ENCODE assay signal across 8 cellular contexts in genomic region chr19:53808710-53809125, GRCh38. TPM values are rescaled to one million over a fixed set of nuclear protein-coding genes. Genes with fewer than 3 reads are reported as not detected.
DNase-seq lines count a peak whose midpoint lies in the region; ATAC-seq, FAIRE-seq and TF ChIP-seq lines count a peak whose summit lies in the region.

No MANE protein-coding gene starts in this region.

- 23 to 29% methylated on average over 5 of the region's 5 CpGs for WGBS in lung, 2 donors

- no peak overlapping the region for H3K9ac ChIP-seq in astrocyte (ENCODE audit: low read length)

- TF ChIP-seq CTCF in astrocyte (IDR thresholded peaks at IDR 0.05; ENCODE audit: insufficient read depth, low read depth, low read length): peak; percentile 52
- peak; percentile 34 for TF ChIP-seq CTCF in lung (IDR thresholded peaks at IDR 0.05; ENCODE audit: control extremely low read depth, extremely low read depth)

- H3K4me3 ChIP-seq in astrocyte (ENCODE audit: insufficient read depth, low read depth, low read length): no peak overlapping the region
- no peak overlapping the region for H3K4me3 ChIP-seq in lung

- no peak overlapping the region for H3K4me2 ChIP-seq in astrocyte (ENCODE audit: low read length)

- no peaks in the 10 kb centered on the region for H3K27me3 ChIP-seq in astrocyte (ENCODE audit: insufficient read depth, low read length)
- H3K27me3 ChIP-seq in lung (ENCODE audit: control insufficient read depth, insufficient read depth): no peaks in the 10 kb centered on the region

- H3K27me3 Mint-ChIP-seq in astrocyte (ENCODE audit: low read depth, unreplicated experiment): peaks cover 2% of the 10 kb centered on the region

- no peak overlapping the region for H2AFZ ChIP-seq in astrocyte (ENCODE audit: low read depth, low read length)

- FAIRE-seq in astrocyte (lab: Jason Lieb, UNC): peak; percentile 56

- no peaks in the 10 kb centered on the region for H3K9me3 Mint-ChIP-seq in astrocyte (ENCODE audit: unreplicated experiment)

- H3K36me3 Mint-ChIP-seq in astrocyte (ENCODE audit: low read depth, unreplicated experiment): no peaks in the 10 kb centered on the region

- no peak overlapping the region for H3K27ac Mint-ChIP-seq in astrocyte (ENCODE audit: unreplicated experiment)

- no peak overlapping the region for H3K4me3 Mint-ChIP-seq in astrocyte (ENCODE audit: unreplicated experiment)

- H3K4me1 ChIP-seq in astrocyte (ENCODE audit: insufficient read depth, low read length) (no peaks in the 10 kb centered on the region), lung (ENCODE audit: control insufficient read depth in 2 of 2, insufficient read depth in 2 of 2, low read length in 2 of 2) (no peaks in the 10 kb centered on the region)

- no peaks in the 10 kb centered on the region for H3K79me2 ChIP-seq in astrocyte (ENCODE audit: insufficient read depth, low read length)

- no peaks in the 10 kb centered on the region for H3K4me1 Mint-ChIP-seq in astrocyte (ENCODE audit: low read depth, unreplicated experiment)

- no peaks in the 10 kb centered on the region for H4K20me1 ChIP-seq in astrocyte (ENCODE audit: insufficient read depth, low read length)

- H3K27ac ChIP-seq in astrocyte (ENCODE audit: low read depth, low read length) (no peak overlapping the region), lung (ENCODE audit: low read depth in 1 of 2, low read length in 1 of 2) (no peak overlapping the region)

- DNase-seq in DMS 273 treated with DMSO at 0.1 percent for 48 hours (lab: John Stamatoyannopoulos, UW) (peak; percentile 3), M059J (ENCODE audit: low read depth) (peak; percentile 58), astrocyte (ENCODE audit: low read depth) (peak; percentile 23), lung (ENCODE audit: low spot score) (no peak), NCI-H187 treated with DMSO at 0.1 percent for 48 hours (lab: John Stamatoyannopoulos, UW) (no peak), NCI-H2171 (lab: John Stamatoyannopoulos, UW) (no peak)
- no peak for DNase-seq in activated CD8-positive, alpha-beta memory T cell treated with anti-CD3 and anti-CD28 coated beads, Interleukin-2, amount 50 U/mL, for 4 hours

- no peaks in the 10 kb centered on the region for H3K36me3 ChIP-seq in astrocyte (ENCODE audit: insufficient read depth, low read length)
- peaks cover 0 to 3% of the 10 kb centered on the region in 2 donors for H3K36me3 ChIP-seq in lung (ENCODE audit: control insufficient read depth in 2 of 2, insufficient read depth in 2 of 2, low read length in 2 of 2)

- ATAC-seq in lung (ENCODE audit: insufficient read depth, low FRiP score): no peak
- ATAC-seq in activated CD4-positive, CD25-positive, alpha-beta regulatory T cell treated with anti-CD3 and anti-CD28 coated beads, Interleukin-2, amount 50 U/mL, for 24 hours: no peak

- no peaks in the 10 kb centered on the region for H3K9me3 ChIP-seq in astrocyte (ENCODE audit: insufficient read depth, low read depth, low read length)
- H3K9me3 ChIP-seq in lung (ENCODE audit: control insufficient read depth in 2 of 2, insufficient read depth in 1 of 2, low read length in 1 of 2): no peaks in the 10 kb centered on the region

RNA-seq across cellular contexts. Expression of gene NLRP12, which starts 15.4 kb away (rescaled TPM):
- total RNA-seq in M059J (2014; rRNA removed; shearing (Covaris generic)): not detected in 2 replicates
- not detected in 2 replicates for total RNA-seq in astrocyte
- 1 to 10 TPM; 1.8 to 9.8 TPM for total RNA-seq in lung
- 10 to 100 TPM in 1 of 2 donors, 1 to 10 TPM in 1; 1.1 to 11.5 TPM for polyA plus RNA-seq in lung

RNA-seq across cellular contexts. Expression of gene MYADM, which starts 59.0 kb away (rescaled TPM):
- total RNA-seq in M059J (2014; rRNA removed; shearing (Covaris generic)): 26.6 and 41.1 TPM in 2 replicates
- 221 and 246 TPM in 2 replicates for total RNA-seq in astrocyte
- total RNA-seq in lung: 100 to 1,000 TPM in 1 of 2 donors, 10 to 100 TPM in 1; 52.5 to 245 TPM
- 100 to 1,000 TPM in 1 of 2 donors, 10 to 100 TPM in 1; 48.5 to 106 TPM for polyA plus RNA-seq in lung

Comparison
In these comparisons a context has a peak if more than half of its experiments do, and no peak if none do; other contexts are left out.
1. DNase-seq: peak in DMS 273 treated with DMSO at 0.1 percent for 48 hours (single experiment), M059J (single experiment) and astrocyte (single experiment); none in lung (single experiment), NCI-H187 treated with DMSO at 0.1 percent for 48 hours (single experiment), NCI-H2171 (single experiment) and activated CD8-positive, alpha-beta memory T cell treated with anti-CD3 and anti-CD28 coated beads, Interleukin-2, amount 50 U/mL, for 4 hours (single experiment).